Comparison of ENCODE assay signal across 4 cellular contexts in the genomic region with DNA sequence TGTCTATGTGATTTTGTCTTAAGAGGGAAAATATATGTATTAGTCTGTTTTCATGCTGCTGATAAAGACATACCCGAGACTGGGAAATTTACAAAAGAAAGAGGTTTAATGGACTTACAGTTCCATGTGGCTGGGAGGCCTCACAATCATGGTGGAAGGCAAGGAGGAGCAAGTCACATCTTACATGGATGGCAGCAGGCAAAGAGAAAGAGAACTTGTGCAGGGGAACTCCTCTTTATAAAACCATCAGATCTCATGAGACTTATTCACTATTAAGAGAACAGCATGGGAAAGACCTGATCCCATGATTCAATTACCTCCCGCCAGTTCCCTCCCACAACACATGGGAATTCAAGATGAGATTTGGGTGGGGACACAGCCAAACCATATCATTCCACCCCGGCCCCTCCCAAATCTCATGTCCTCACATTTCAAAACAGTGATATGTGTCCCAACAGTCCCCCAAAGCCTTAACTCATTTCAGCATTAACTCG. TPM values are rescaled to one million over a fixed set of nuclear protein-coding genes. Genes with fewer than 3 reads are reported as not detected.
"Had no signal": no experiment of that assay in that cellular context is flagged by ENCODE, and none has a peak within 500 bp of the region (broad histone marks: within the 10 kb centered on the region; RNA-seq: fewer than 3 reads in every experiment).

No MANE protein-coding gene starts in this region.

RNA-seq across cellular contexts. Expression of gene FAM9C, which starts 16.8 kb away (rescaled TPM):
- total RNA-seq: GM23248, H4, HT-29, IMR-90 had no signal
- polyA plus RNA-seq: GM23248, IMR-90 had no signal
